In the genomic region with DNA sequence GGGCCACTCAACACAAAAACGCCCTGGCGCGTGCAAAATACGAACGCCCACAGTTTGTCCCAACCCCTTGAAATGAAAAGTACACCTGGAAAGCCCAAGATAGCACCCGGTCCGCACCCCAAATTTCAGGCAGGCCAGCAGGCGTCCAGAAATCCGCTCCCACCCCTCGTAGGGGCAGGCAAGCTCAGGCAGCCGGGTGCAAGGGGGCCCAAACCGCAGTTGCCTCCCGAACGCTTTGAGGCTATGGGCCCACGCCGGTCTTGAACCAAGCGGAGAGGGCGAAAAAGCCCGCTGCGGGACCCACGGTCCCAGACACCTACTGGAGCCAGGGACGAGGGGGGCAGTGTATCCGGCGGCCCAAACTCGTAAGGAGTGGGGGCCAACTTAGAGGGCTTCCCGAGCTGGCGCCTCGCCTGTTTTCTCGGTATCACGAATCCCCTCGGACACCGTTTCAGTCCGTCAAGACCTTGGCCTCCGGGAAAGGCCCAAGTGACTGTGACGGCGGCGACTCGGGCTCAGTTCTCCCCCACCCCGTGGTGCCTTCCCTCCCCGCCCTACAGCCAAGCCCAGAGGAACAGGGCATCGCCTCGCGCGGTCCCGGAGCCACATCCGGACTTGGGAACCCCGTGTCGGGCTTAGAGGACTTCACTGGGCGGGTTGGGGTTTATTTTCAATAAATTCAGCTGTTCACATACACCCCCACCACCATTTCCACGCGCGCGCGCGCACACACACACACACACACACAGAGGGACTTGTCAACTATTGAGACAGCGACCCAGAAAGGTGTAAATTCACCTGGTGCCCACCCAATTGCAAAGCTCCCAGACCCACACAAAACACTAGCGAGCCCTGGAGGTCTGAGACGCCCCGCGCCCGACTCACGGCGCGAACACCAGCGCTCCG, we compare ENCODE assay signal across 9 cellular contexts. TPM values are rescaled to one million over a fixed set of nuclear protein-coding genes. Genes with fewer than 3 reads are reported as not detected.
DNase-seq lines count a peak whose midpoint lies in the region; ATAC-seq and TF ChIP-seq lines count a peak whose summit lies in the region.
"Had no signal": no experiment of that assay in that cellular context is flagged by ENCODE, and none has a peak within 500 bp of the region (broad histone marks: within the 10 kb centered on the region; RNA-seq: fewer than 3 reads in every experiment).

No MANE protein-coding gene starts in this region.

- 0 to 16% methylated on average over 1 to 14 of the region's 66 CpGs for WGBS in esophagus squamous epithelium, 2 donors
- WGBS in ovary, 3 donors, result 5 to 6% (median 6%) methylated on average over 56 to 66 of the region's 66 CpGs

- H3K9me3 Mint-ChIP-seq in CD8-positive, alpha-beta T cell, result peaks cover 4% of the 10 kb centered on the region

- TF ChIP-seq EP300 in ovary (IDR thresholded peaks at IDR 0.05), result no peak

- peak overlapping the region; percentile 39 for H3K4me3 ChIP-seq in CD8-positive, alpha-beta T cell (ENCODE audit: low read depth, low read length)
- H3K4me3 ChIP-seq in Peyer's patch (peak overlapping the region; percentile 29 to 91 (median 58)), esophagus squamous epithelium (peak overlapping the region; percentile 34 to 62 (median 47)), ovary (peak overlapping the region; percentile 36)

- ATAC-seq in CD8-positive, alpha-beta T cell, result no peak
- no peak for ATAC-seq in HG03565 (IDR thresholded peaks at IDR 0.05; ENCODE audit: unreplicated experiment)

- TF ChIP-seq POLR2A in Peyer's patch (IDR thresholded peaks at IDR 0.05) (no peak), esophagus squamous epithelium (IDR thresholded peaks at IDR 0.05) (no peak), ovary (IDR thresholded peaks at IDR 0.05) (no peak)

- H3K4me1 ChIP-seq in CD8-positive, alpha-beta T cell (ENCODE audit: insufficient read depth, low read length), result peaks cover 34% of the 10 kb centered on the region
- peaks cover 0 to 20% (median 2%) of the 10 kb centered on the region in 4 donors for H3K4me1 ChIP-seq in Peyer's patch
- H3K4me1 ChIP-seq in esophagus squamous epithelium, result peaks cover 11 to 48% (median 26%) of the 10 kb centered on the region in 3 donors
- peaks cover 7% of the 10 kb centered on the region for H3K4me1 ChIP-seq in ovary (ENCODE audit: insufficient read depth)

- H3K27ac Mint-ChIP-seq in CD8-positive, alpha-beta T cell, result no peak overlapping the region

- H3K4me1 Mint-ChIP-seq in CD8-positive, alpha-beta T cell (ENCODE audit: low read depth), result peaks cover 28% of the 10 kb centered on the region

- no peak overlapping the region for H3K27ac ChIP-seq in CD8-positive, alpha-beta T cell (ENCODE audit: low read depth, low read length)
- H3K27ac ChIP-seq in Peyer's patch (peak overlapping the region in 3 of 4 donors; percentile 48 to 87 (median 60)), esophagus squamous epithelium (no peak overlapping the region), ovary (no peak overlapping the region)

- no peaks in the 10 kb centered on the region for H3K36me3 ChIP-seq in CD8-positive, alpha-beta T cell (ENCODE audit: insufficient read depth, low read length)
- H3K36me3 ChIP-seq in Peyer's patch (no peaks in the 10 kb centered on the region), esophagus squamous epithelium (no peaks in the 10 kb centered on the region), ovary (no peaks in the 10 kb centered on the region)

- TF ChIP-seq CTCF in CD8-positive, alpha-beta T cell (IDR thresholded peaks at IDR 0.05), result no peak
- TF ChIP-seq CTCF in Peyer's patch (IDR thresholded peaks at IDR 0.05) (no peak), esophagus squamous epithelium (IDR thresholded peaks at IDR 0.05) (no peak), ovary (IDR thresholded peaks at IDR 0.05) (no peak)

- no peak for DNase-seq in CD8-positive, alpha-beta T cell
- peak in 2 of 3 donors; percentile 58 to 77 for DNase-seq in Peyer's patch
- DNase-seq in esophagus squamous epithelium (lab: John Stamatoyannopoulos, UW), result no peak
- DNase-seq in ovary, result no peak
- no peak for DNase-seq in NCI-H2227 treated with DMSO at 0.1 percent for 48 hours (lab: John Stamatoyannopoulos, UW)
- DNase-seq in cortex of kidney (lab: John Stamatoyannopoulos, UW), result no peak
- no peak for DNase-seq in mucosa of gallbladder (ENCODE audit: low spot score)
- DNase-seq: SHP77 treated with DMSO at 0.1 percent for 48 hours had no signal

- H3K4me3 Mint-ChIP-seq in CD8-positive, alpha-beta T cell, result peak overlapping the region; percentile 32

- POLR2A ChIA-PET in CD8-positive, alpha-beta T cell (lab: Charles Lee), result interaction anchor here (0.5 kb wide), 1 partner anchor 2000 kb away, joined by 3 read pairs; no protein-coding TSS in a partner anchor

- H3K27me3 ChIP-seq in CD8-positive, alpha-beta T cell (ENCODE audit: insufficient read depth, low read length), result peaks cover 73% of the 10 kb centered on the region
- H3K27me3 ChIP-seq in Peyer's patch (peaks cover 0 to 43% of the 10 kb centered on the region in 2 donors), esophagus squamous epithelium (peaks cover 51 to 94% (median 66%) of the 10 kb centered on the region in 4 donors), ovary (peaks cover 3% of the 10 kb centered on the region)

- H3K36me3 Mint-ChIP-seq in CD8-positive, alpha-beta T cell, result peaks cover 3% of the 10 kb centered on the region

- peaks cover 67% of the 10 kb centered on the region for H3K27me3 Mint-ChIP-seq in CD8-positive, alpha-beta T cell (ENCODE audit: low read depth)

- intact Hi-C loops in CD8-positive, alpha-beta T cell (cut with DNase I, micrococcal nuclease), result no loop called here
- intact Hi-C loops in esophagus squamous epithelium (cut with DNase I) (no loop called here), ovary (cut with DNase I) (no loop called here)

- CTCF ChIA-PET in CD8-positive, alpha-beta T cell (lab: Charles Lee), result interaction anchor here (0.6 to 1.8 kb wide), 3 partner anchors 11 to 1151 kb away, joined by 3 to 5 read pairs (median 4); no protein-coding TSS in a partner anchor

- H3K9me3 ChIP-seq in CD8-positive, alpha-beta T cell (ENCODE audit: low read length), result no peaks in the 10 kb centered on the region
- H3K9me3 ChIP-seq in Peyer's patch (peaks cover 0 to 23% (median 0%) of the 10 kb centered on the region in 4 donors), esophagus squamous epithelium (peaks cover 0 to 5% (median 0%) of the 10 kb centered on the region in 3 donors), ovary (no peaks in the 10 kb centered on the region)

RNA-seq across cellular contexts. Expression of a gene that starts 6.2 kb away (rescaled TPM):
- total RNA-seq in CD8-positive, alpha-beta T cell, result not detected
- total RNA-seq in Peyer's patch (100 to 1,000 TPM in 1 of 4 donors, 10 to 100 TPM in 3; 62.0 to 104 (median 91.1) TPM), esophagus squamous epithelium (1 to 10 TPM in 1 of 4 donors, under 1 TPM in 3; 0.87 to 1.1 (median 0.92) TPM), ovary (1 to 10 TPM; 1.3 to 6.3 (median 3.9) TPM), mucosa of gallbladder (6.4 TPM)
- polyA plus RNA-seq in ovary, result 1 to 10 TPM in 1 of 2 donors, under 1 TPM in 1; 0.92 to 2.2 TPM

Comparison
In these comparisons a context has a peak if more than half of its experiments do, and no peak if none do; other contexts are left out.
1. DNase-seq: peak in Peyer's patch (2 of 3); none in CD8-positive, alpha-beta T cell (0 of 7), esophagus squamous epithelium (single experiment), ovary (0 of 5), NCI-H2227 treated with DMSO at 0.1 percent for 48 hours (single experiment), cortex of kidney (single experiment) and mucosa of gallbladder (single experiment).
2. H3K27ac ChIP-seq: peak in Peyer's patch (3 of 4); none in CD8-positive, alpha-beta T cell (single experiment), esophagus squamous epithelium (0 of 4) and ovary (0 of 2).
3. Peak in every context shown above with its lines, with median percentiles within 50 percentile points of each other: H3K4me3 ChIP-seq.